ENCODE assay signal across 1 cellular context in genomic region chr1:67696708-67697107, GRCh38.
A peak's percentile ranks its signal among the peaks of the same experiment; 100 is the strongest.
TF ChIP-seq lines count a peak whose summit lies in the region.

No MANE protein-coding gene starts in this region.

TF ChIP-seq in K562, 482 proteins besides CTCF, POLR2A, EP300 and RAD21 (continued from another document):
- no peak for TF ChIP-seq ZNF384 (IDR thresholded peaks at IDR 0.05; ENCODE audit: low read depth, low read length)
- no peak for TF ChIP-seq ZNF121 (CRISPR knock-in tag; conservative IDR thresholded peaks at IDR 0.05)
- no peak for TF ChIP-seq TRIM28 (IDR thresholded peaks at IDR 0.05)
- no peak for TF ChIP-seq POLR2B (IDR thresholded peaks at IDR 0.05; ENCODE audit: low read depth, partially characterized antibody)
- peak; percentile 38 for TF ChIP-seq ZFP36 (IDR thresholded peaks at IDR 0.05; ENCODE audit: low read depth, low read length, partially characterized antibody)
- no peak for TF ChIP-seq HMG20A (CRISPR knock-in tag; conservative IDR thresholded peaks at IDR 0.05)
- TF ChIP-seq DNMT1 (IDR thresholded peaks at IDR 0.05) = no peak
- TF ChIP-seq, protein P1, sequence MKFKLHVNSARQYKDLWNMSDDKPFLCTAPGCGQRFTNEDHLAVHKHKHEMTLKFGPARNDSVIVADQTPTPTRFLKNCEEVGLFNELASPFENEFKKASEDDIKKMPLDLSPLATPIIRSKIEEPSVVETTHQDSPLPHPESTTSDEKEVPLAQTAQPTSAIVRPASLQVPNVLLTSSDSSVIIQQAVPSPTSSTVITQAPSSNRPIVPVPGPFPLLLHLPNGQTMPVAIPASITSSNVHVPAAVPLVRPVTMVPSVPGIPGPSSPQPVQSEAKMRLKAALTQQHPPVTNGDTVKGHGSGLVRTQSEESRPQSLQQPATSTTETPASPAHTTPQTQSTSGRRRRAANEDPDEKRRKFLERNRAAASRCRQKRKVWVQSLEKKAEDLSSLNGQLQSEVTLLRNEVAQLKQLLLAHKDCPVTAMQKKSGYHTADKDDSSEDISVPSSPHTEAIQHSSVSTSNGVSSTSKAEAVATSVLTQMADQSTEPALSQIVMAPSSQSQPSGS (CRISPR knock-in tag; IDR thresholded peaks at IDR 0.05) = no peak
- TF ChIP-seq SPI1 (IDR thresholded peaks at IDR 0.05; ENCODE audit: borderline replicate concordance, low read depth, low read length) = no peak
- TF ChIP-seq ZNF668 (CRISPR knock-in tag; IDR thresholded peaks at IDR 0.05) = no peak
- no peak for TF ChIP-seq ZBTB11 (CRISPR knock-in tag; IDR thresholded peaks at IDR 0.05)
- TF ChIP-seq, protein P2, sequence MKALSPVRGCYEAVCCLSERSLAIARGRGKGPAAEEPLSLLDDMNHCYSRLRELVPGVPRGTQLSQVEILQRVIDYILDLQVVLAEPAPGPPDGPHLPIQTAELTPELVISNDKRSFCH (CRISPR knock-in tag; IDR thresholded peaks at IDR 0.05) = no peak
- TF ChIP-seq, protein P2 (tag; IDR thresholded peaks at IDR 0.05) = no peak
- TF ChIP-seq FOXJ2 (tag; IDR thresholded peaks at IDR 0.05) = no peak
- TF ChIP-seq BCOR (IDR thresholded peaks at IDR 0.05) = peak; percentile 33; the same call in 1 of the 2 replicates
- no peak for TF ChIP-seq ESRRB (CRISPR knock-in tag; IDR thresholded peaks at IDR 0.05; ENCODE audit: borderline replicate concordance)
- TF ChIP-seq, protein P3, sequence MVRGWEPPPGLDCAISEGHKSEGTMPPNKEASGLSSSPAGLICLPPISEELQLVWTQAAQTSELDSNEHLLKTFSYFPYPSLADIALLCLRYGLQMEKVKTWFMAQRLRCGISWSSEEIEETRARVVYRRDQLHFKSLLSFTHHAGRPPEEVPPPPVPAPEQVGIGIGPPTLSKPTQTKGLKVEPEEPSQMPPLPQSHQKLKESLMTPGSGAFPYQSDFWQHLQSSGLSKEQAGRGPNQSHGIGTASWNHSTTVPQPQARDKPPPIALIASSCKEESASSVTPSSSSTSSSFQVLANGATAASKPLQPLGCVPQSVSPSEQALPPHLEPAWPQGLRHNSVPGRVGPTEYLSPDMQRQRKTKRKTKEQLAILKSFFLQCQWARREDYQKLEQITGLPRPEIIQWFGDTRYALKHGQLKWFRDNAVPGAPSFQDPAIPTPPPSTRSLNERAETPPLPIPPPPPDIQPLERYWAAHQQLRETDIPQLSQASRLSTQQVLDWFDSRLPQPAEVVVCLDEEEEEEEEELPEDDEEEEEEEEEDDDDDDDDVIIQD (CRISPR knock-in tag; IDR thresholded peaks at IDR 0.05) = no peak
- no peak for TF ChIP-seq BDP1 (IDR thresholded peaks at IDR 0.05; ENCODE audit: insufficient read depth, insufficient read length)
- TF ChIP-seq, protein P4, sequence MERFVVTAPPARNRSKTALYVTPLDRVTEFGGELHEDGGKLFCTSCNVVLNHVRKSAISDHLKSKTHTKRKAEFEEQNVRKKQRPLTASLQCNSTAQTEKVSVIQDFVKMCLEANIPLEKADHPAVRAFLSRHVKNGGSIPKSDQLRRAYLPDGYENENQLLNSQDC (CRISPR knock-in tag; IDR thresholded peaks at IDR 0.05) = no peak
- no peak for TF ChIP-seq CTCFL (IDR thresholded peaks at IDR 0.05; ENCODE audit: borderline replicate concordance, insufficient read depth, low read depth, low read length, poor library complexity, severe bottlenecking)
- TF ChIP-seq CBFA2T3 (IDR thresholded peaks at IDR 0.05) = 0 out of 2 replicates have a peak, but pooled peaks have one; percentile 3
- no peak for TF ChIP-seq ZNF518B (CRISPR knock-in tag; IDR thresholded peaks at IDR 0.05)
- TF ChIP-seq YY1 (IDR thresholded peaks at IDR 0.05; ENCODE audit: borderline replicate concordance in 1 of 3, control insufficient read depth in 1 of 3, extremely low read depth in 1 of 3, insufficient read depth in 3 of 3, insufficient read length in 1 of 3, insufficient replicate concordance in 2 of 3, low read depth in 1 of 3, low read length in 2 of 3) = no peak
- TF ChIP-seq FOXA1 (IDR thresholded peaks at IDR 0.05; ENCODE audit: borderline replicate concordance) = no peak
- no peak for TF ChIP-seq SRSF9 (IDR thresholded peaks at IDR 0.05; ENCODE audit: borderline replicate concordance, low read depth, low read length)
- TF ChIP-seq MCM5 (IDR thresholded peaks at IDR 0.05; ENCODE audit: low read depth) = no peak
- no peak for TF ChIP-seq ZNF175 (CRISPR knock-in tag; IDR thresholded peaks at IDR 0.05; ENCODE audit: low read depth)
- no peak for TF ChIP-seq GATAD2B (IDR thresholded peaks at IDR 0.05; ENCODE audit: borderline replicate concordance)
- peak; percentile 55 for TF ChIP-seq RBM25 (IDR thresholded peaks at IDR 0.05; ENCODE audit: low read depth, low read length, severe bottlenecking)
- no peak for TF ChIP-seq HMGN3 (IDR thresholded peaks at IDR 0.05; ENCODE audit: borderline replicate concordance, extremely low read depth, insufficient read length, low read depth, low read length)
- no peak for TF ChIP-seq CHD4 (IDR thresholded peaks at IDR 0.05; ENCODE audit: insufficient read depth, insufficient replicate concordance, low read depth, low read length, poor library complexity, severe bottlenecking)
- no peak for TF ChIP-seq BACH1 (tag; IDR thresholded peaks at IDR 0.05)
- no peak for TF ChIP-seq XRCC5 (IDR thresholded peaks at IDR 0.05; ENCODE audit: low read depth, low read length)
- no peak for TF ChIP-seq RUNX1 (IDR thresholded peaks at IDR 0.05; ENCODE audit: low read depth)
- TF ChIP-seq ELK3 (CRISPR knock-in tag; IDR thresholded peaks at IDR 0.05) = no peak
